Comparison of ENCODE assay signal across 13 cellular contexts in genomic region chr4:71648448-71648847, GRCh38.
"Had no signal": no experiment of that assay in that cellular context is flagged by ENCODE, and none has a peak within 500 bp of the region (broad histone marks: within the 10 kb centered on the region; RNA-seq: fewer than 3 reads in every experiment).

No MANE protein-coding gene starts in this region.

- H3K9me3 ChIP-seq: colonic mucosa, esophagus squamous epithelium had no signal

- H3K27me3 ChIP-seq: colonic mucosa, esophagus squamous epithelium had no signal

- H3K27ac ChIP-seq: colonic mucosa, esophagus squamous epithelium had no signal

- DNase-seq: activated CD4-positive, alpha-beta T cell treated with anti-CD3 and anti-CD28 coated beads, Interleukin-2, amount 10 ng/mL, durations not matched to agents 24 days and 14 days; activated CD8-positive, alpha-beta T cell treated with anti-CD3 and anti-CD28 coated beads for 36 hours; activated naive CD4-positive, alpha-beta T cell treated with Interleukin-2 at 50 U/mL for 16 hours; activated T-cell treated with anti-CD3 and anti-CD28 coated beads, Interleukin-2, amount 50 U/mL, for 1 hour; colonic mucosa; esophagus squamous epithelium; left cardiac atrium; stimulated activated CD4-positive, alpha-beta T cell treated with anti-CD3 and anti-CD28 coated beads, Interleukin-12 subunit alpha, Interleukin-12 subunit beta, amount 100 ng/mL, for 4 hours; stimulated activated CD4-positive, alpha-beta T cell treated with anti-CD3 and anti-CD28 coated beads, Interleukin-1b, Interleukin-23, amount 100 ng/mL, for 48 hours; stimulated activated CD8-positive, alpha-beta memory T cell treated with anti-CD3 and anti-CD28 coated beads, Interleukin-4, amount 100 ng/mL, for 48 hours; stimulated activated naive CD4-positive, alpha-beta T cell; T-helper 1 cell; T-helper 9 cell had no signal

- H3K4me3 ChIP-seq: colonic mucosa, esophagus squamous epithelium had no signal

- H3K36me3 ChIP-seq: colonic mucosa, esophagus squamous epithelium had no signal

- H3K4me1 ChIP-seq: colonic mucosa had no signal
